ENCODE assay signal across 14 cellular contexts in the genomic region with DNA sequence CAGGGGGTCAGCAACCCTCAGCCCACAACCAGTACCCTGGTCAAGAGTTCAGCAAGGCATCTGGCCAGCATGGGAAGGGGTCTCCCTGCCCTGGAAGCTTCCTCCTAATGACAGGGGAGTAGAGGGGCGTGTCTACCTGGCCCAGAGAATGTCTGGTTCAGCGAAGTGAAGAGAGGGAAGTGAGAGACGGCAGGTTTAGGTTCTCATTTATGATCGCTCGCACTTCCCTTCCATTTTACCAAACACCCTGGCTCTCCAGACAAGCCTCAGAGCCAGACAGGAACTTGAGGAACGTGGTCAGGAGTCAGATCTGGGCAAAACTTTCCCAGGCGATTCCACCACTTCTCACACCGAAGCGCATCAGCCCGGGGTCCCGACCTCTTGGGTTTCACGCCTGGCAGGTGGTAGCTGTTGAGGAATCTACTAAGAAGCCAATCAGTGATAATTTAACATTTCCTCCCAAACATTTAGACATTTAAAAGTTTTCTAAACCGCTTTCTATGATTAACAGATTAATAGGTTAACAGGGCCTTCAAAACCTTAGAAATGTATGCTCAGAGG. TPM values are rescaled to one million over a fixed set of nuclear protein-coding genes. Genes with fewer than 3 reads are reported as not detected.
A peak's percentile ranks its signal among the peaks of the same experiment; 100 is the strongest.
DNase-seq lines count a peak whose midpoint lies in the region; ATAC-seq and TF ChIP-seq lines count a peak whose summit lies in the region.
"Had no signal": no experiment of that assay in that cellular context is flagged by ENCODE, and none has a peak within 500 bp of the region (broad histone marks: within the 10 kb centered on the region; RNA-seq: fewer than 3 reads in every experiment).

No MANE protein-coding gene starts in this region.

- H3K27ac ChIP-seq in left ventricle myocardium inferior (replicated peaks) (peak overlapping the region; percentile 68), right cardiac atrium (ENCODE audit: low read length) (no peak overlapping the region), coronary artery (peak overlapping the region; percentile 87 to 92), osteoblast (ENCODE audit: low read depth, low read length) (peak overlapping the region; percentile 73), vagina (peak overlapping the region; percentile 66)
- H3K27ac ChIP-seq: SJCRH30 had no signal

- peaks cover 99% of the 10 kb centered on the region for H3K79me2 ChIP-seq in osteoblast (ENCODE audit: insufficient read depth, low read length)

- DNase-seq in left ventricle myocardium inferior (no peak), right cardiac atrium (no peak), coronary artery (ENCODE audit: low spot score) (no peak), osteoblast (ENCODE audit: insufficient read length, low spot score, missing footprints) (no peak), vagina (ENCODE audit: extremely low spot score in 2 of 2) (no peak), GF-D8 (lab: John Stamatoyannopoulos, UW) (no peak)
- DNase-seq in activated T-cell treated with anti-CD3 and anti-CD28 coated beads, Interleukin-2, amount 50 U/mL, for 72 hours: no peak
- DNase-seq in stimulated activated CD4-positive, alpha-beta T cell treated with anti-CD3 and anti-CD28 coated beads, Interleukin-1b, Interleukin-23, amount 100 ng/mL, for 48 hours: no peak
- DNase-seq: activated B cell treated with CpG ODN at 0.5 μM for 24 hours, body of pancreas, hypothalamus, NCI-H187, SJCRH30 had no signal

- no peak overlapping the region for H2AFZ ChIP-seq in osteoblast (ENCODE audit: low read length)

- no peak for ATAC-seq in right cardiac atrium
- no peak for ATAC-seq in activated T-cell treated with anti-CD3 and anti-CD28 coated beads, Interleukin-2, amount 50 U/mL, for 72 hours (replicated peaks in 1 of 2)
- ATAC-seq: body of pancreas had no signal

- H3K27me3 Mint-ChIP-seq in activated T-cell treated with anti-CD3 and anti-CD28 coated beads, Interleukin-2, amount 50 U/mL, for 72 hours (ENCODE audit: low read depth): no peaks in the 10 kb centered on the region

- H3K4me1 ChIP-seq in left ventricle myocardium inferior (peaks cover 89% of the 10 kb centered on the region), right cardiac atrium (ENCODE audit: control insufficient read depth, insufficient read depth, low read length) (peaks cover 39% of the 10 kb centered on the region), osteoblast (ENCODE audit: insufficient read depth, low read length) (peaks cover 87% of the 10 kb centered on the region), vagina (peaks cover 93% of the 10 kb centered on the region)

- H3K4me3 ChIP-seq in left ventricle myocardium inferior: peak overlapping the region; percentile 22
- no peak overlapping the region for H3K4me3 ChIP-seq in right cardiac atrium (ENCODE audit: low read length)
- H3K4me3 ChIP-seq in coronary artery: peak overlapping the region; percentile 24
- H3K4me3 ChIP-seq in osteoblast (ENCODE audit: insufficient read depth, low read length): no peak overlapping the region
- H3K4me3 ChIP-seq in vagina: no peak overlapping the region
- H3K4me3 ChIP-seq: body of pancreas, SJCRH30 had no signal

- H3K4me3 Mint-ChIP-seq in activated T-cell treated with anti-CD3 and anti-CD28 coated beads, Interleukin-2, amount 50 U/mL, for 72 hours: peak overlapping the region in 1 of 2 donors; percentile 49
- H3K4me3 Mint-ChIP-seq: activated B cell treated with CpG ODN at 0.5 μM for 24 hours, memory B cell had no signal

- H3K9me3 Mint-ChIP-seq in activated T-cell treated with anti-CD3 and anti-CD28 coated beads, Interleukin-2, amount 50 U/mL, for 72 hours: no peaks in the 10 kb centered on the region
- H3K9me3 Mint-ChIP-seq: activated B cell treated with CpG ODN at 0.5 μM for 24 hours, memory B cell had no signal

- H3K9me3 ChIP-seq in left ventricle myocardium inferior (replicated peaks) (no peaks in the 10 kb centered on the region), right cardiac atrium (ENCODE audit: control insufficient read depth, low read length) (no peaks in the 10 kb centered on the region), osteoblast (ENCODE audit: low read depth, low read length) (no peaks in the 10 kb centered on the region), vagina (no peaks in the 10 kb centered on the region)
- H3K9me3 ChIP-seq: body of pancreas, SJCRH30 had no signal

- WGBS in right cardiac atrium: 54% methylated on average over 13 of the region's 13 CpGs

- H4K20me1 ChIP-seq in osteoblast (ENCODE audit: insufficient read depth, low read length): peaks cover 90% of the 10 kb centered on the region

- peak overlapping the region; percentile 21 for H3K4me2 ChIP-seq in osteoblast (ENCODE audit: insufficient read depth, low read length)

- peaks cover 87% of the 10 kb centered on the region for H3K4me1 Mint-ChIP-seq in activated T-cell treated with anti-CD3 and anti-CD28 coated beads, Interleukin-2, amount 50 U/mL, for 72 hours (ENCODE audit: low read depth)
- H3K4me1 Mint-ChIP-seq: activated B cell treated with CpG ODN at 0.5 μM for 24 hours, memory B cell had no signal

- no peak overlapping the region for H3K27ac Mint-ChIP-seq in activated T-cell treated with anti-CD3 and anti-CD28 coated beads, Interleukin-2, amount 50 U/mL, for 72 hours
- H3K27ac Mint-ChIP-seq: activated B cell treated with CpG ODN at 0.5 μM for 24 hours, memory B cell had no signal

- H3K27me3 ChIP-seq in left ventricle myocardium inferior (ENCODE audit: low read depth) (no peaks in the 10 kb centered on the region), right cardiac atrium (ENCODE audit: control insufficient read depth, insufficient read depth) (no peaks in the 10 kb centered on the region), osteoblast (ENCODE audit: insufficient read depth, low read length) (no peaks in the 10 kb centered on the region), vagina (no peaks in the 10 kb centered on the region)
- H3K27me3 ChIP-seq: body of pancreas, SJCRH30 had no signal

- no peak for TF ChIP-seq POLR2A in vagina (IDR thresholded peaks at IDR 0.05)

- peaks cover 0 to 6% of the 10 kb centered on the region in 2 donors for H3K36me3 Mint-ChIP-seq in activated T-cell treated with anti-CD3 and anti-CD28 coated beads, Interleukin-2, amount 50 U/mL, for 72 hours (ENCODE audit: insufficient read depth in 2 of 2)
- H3K36me3 Mint-ChIP-seq: memory B cell had no signal

- intact Hi-C loops in left ventricle myocardium inferior (cut with micrococcal nuclease): no loop called here
- intact Hi-C loops in right cardiac atrium (cut with DNase I): no loop called here
- intact Hi-C loops in vagina (cut with DNase I): no loop called here

- H3K36me3 ChIP-seq in left ventricle myocardium inferior (no peaks in the 10 kb centered on the region), osteoblast (ENCODE audit: insufficient read depth, low read length) (peaks cover 48% of the 10 kb centered on the region), vagina (no peaks in the 10 kb centered on the region)

- no peak for TF ChIP-seq CTCF in left ventricle myocardium inferior (IDR thresholded peaks at IDR 0.05; ENCODE audit: borderline replicate concordance)
- no peak for TF ChIP-seq CTCF in coronary artery (IDR thresholded peaks at IDR 0.05)
- no peak for TF ChIP-seq CTCF in osteoblast (IDR thresholded peaks at IDR 0.05; ENCODE audit: extremely low read depth, low read depth, low read length)
- no peak for TF ChIP-seq CTCF in vagina (IDR thresholded peaks at IDR 0.05)

RNA-seq across cellular contexts. Expression of a gene that starts 21.3 kb away (rescaled TPM):
- total RNA-seq in left ventricle myocardium inferior (75.4 TPM), right cardiac atrium (100 to 1,000 TPM; 133 to 305 (median 171) TPM), osteoblast (444 and 447 TPM in 2 replicates), vagina (209 TPM)
- 80.5 TPM for polyA plus RNA-seq in right cardiac atrium
- 10 to 100 TPM; 42.6 to 50.7 TPM for total RNA-seq in activated T-cell treated with anti-CD3 and anti-CD28 coated beads, Interleukin-2, amount 50 U/mL, for 72 hours

Comparison
In these comparisons a context has a peak if more than half of its experiments do, and no peak if none do; other contexts are left out.
1. H3K4me3 ChIP-seq: peak in left ventricle myocardium inferior (single experiment) and coronary artery (single experiment); none in right cardiac atrium (single experiment), osteoblast (single experiment) and vagina (0 of 2).